17 cellular contexts compared by ENCODE assay signal in genomic region chr6:126054258-126054702, GRCh38.
DNase-seq lines count a peak whose midpoint lies in the region; ATAC-seq and TF ChIP-seq lines count a peak whose summit lies in the region.
"Had no signal": no experiment of that assay in that cellular context is flagged by ENCODE, and none has a peak within 500 bp of the region (broad histone marks: within the 10 kb centered on the region; RNA-seq: fewer than 3 reads in every experiment).

No MANE protein-coding gene starts in this region.

- H3K23ac ChIP-seq in trophoblast cell (ENCODE audit: low read length) = no peak overlapping the region

- no peak overlapping the region for H2BK120ac ChIP-seq in trophoblast cell (ENCODE audit: insufficient read depth, low read length, poor library complexity)

- H3K18ac ChIP-seq in trophoblast cell (ENCODE audit: low read length) = no peak overlapping the region

- CTCF ChIA-PET in activated naive CD4-positive, alpha-beta T cell treated with anti-CD3 and anti-CD28 coated beads, Interleukin-2, amount 10 ng/mL, durations not matched to agents 7 days and 5 days (lab: Charles Lee) = no interaction called here

- no peak overlapping the region for H4K8ac ChIP-seq in trophoblast cell (ENCODE audit: low read depth, low read length)

- no CpG with 5 or more reads among the region's 4 CpGs for WGBS in trophoblast cell (ENCODE audit: extremely low coverage, insufficient coverage, insufficient read length)

- no peak overlapping the region for H3K4me3 Mint-ChIP-seq in activated naive CD4-positive, alpha-beta T cell treated with anti-CD3 and anti-CD28 coated beads, Interleukin-2, amount 10 ng/mL, durations not matched to agents 7 days and 5 days
- H3K4me3 Mint-ChIP-seq: activated B cell treated with CpG ODN at 0.5 μM for 24 hours, naive B cell had no signal

- peaks cover 6% of the 10 kb centered on the region for H3K36me3 Mint-ChIP-seq in activated naive CD4-positive, alpha-beta T cell treated with anti-CD3 and anti-CD28 coated beads, Interleukin-2, amount 10 ng/mL, durations not matched to agents 7 days and 5 days

- no peak overlapping the region for H4K12ac ChIP-seq in trophoblast cell (ENCODE audit: low read depth, low read length)

- no peak overlapping the region for H3K27ac Mint-ChIP-seq in activated naive CD4-positive, alpha-beta T cell treated with anti-CD3 and anti-CD28 coated beads, Interleukin-2, amount 10 ng/mL, durations not matched to agents 7 days and 5 days
- H3K27ac Mint-ChIP-seq: activated B cell treated with CpG ODN at 0.5 μM for 24 hours, naive B cell had no signal

- H3K4me3 ChIP-seq in fibroblast of pulmonary artery (replicated peaks; ENCODE audit: low read depth, low read length) = no peak overlapping the region
- no peak overlapping the region for H3K4me3 ChIP-seq in trophoblast cell (ENCODE audit: low read depth, low read length)
- H3K4me3 ChIP-seq: skin epidermis, thyroid gland had no signal

- no peak overlapping the region for H3K4ac ChIP-seq in trophoblast cell (ENCODE audit: low read depth, low read length)

- no peak for TF ChIP-seq CTCF in fibroblast of pulmonary artery (IDR thresholded peaks at IDR 0.05; ENCODE audit: low read length, missing control alignments)

- H4K91ac ChIP-seq in trophoblast cell (ENCODE audit: low read depth, low read length) = no peak overlapping the region

- no peaks in the 10 kb centered on the region for H3K9me3 Mint-ChIP-seq in activated naive CD4-positive, alpha-beta T cell treated with anti-CD3 and anti-CD28 coated beads, Interleukin-2, amount 10 ng/mL, durations not matched to agents 7 days and 5 days
- H3K9me3 Mint-ChIP-seq: activated B cell treated with CpG ODN at 0.5 μM for 24 hours had no signal

- no peak overlapping the region for H2AFZ ChIP-seq in trophoblast cell (ENCODE audit: insufficient read depth, low read length, poor library complexity)

- peaks cover 0 to 3% of the 10 kb centered on the region in 2 experiments for H3K36me3 ChIP-seq in trophoblast cell (ENCODE audit: control insufficient read depth in 1 of 2, insufficient read depth in 2 of 2, low read length in 2 of 2)
- H3K36me3 ChIP-seq: thyroid gland had no signal

- no peaks in the 10 kb centered on the region for H3K9me3 ChIP-seq in trophoblast cell (ENCODE audit: insufficient read depth, low read depth, low read length)
- H3K9me3 ChIP-seq: thyroid gland had no signal

- no peak overlapping the region for H2BK5ac ChIP-seq in trophoblast cell (ENCODE audit: low read depth, low read length, poor library complexity)

- peak; percentile 14 for DNase-seq in NCI-H146 (lab: John Stamatoyannopoulos, UW)
- DNase-seq in NCI-H146 treated with DMSO at 0.1 percent for 48 hours (lab: John Stamatoyannopoulos, UW; ENCODE audit: unreplicated experiment) = no peak
- DNase-seq in RPMI7951 (ENCODE audit: low read depth) = peak; percentile 16
- peak; percentile 36 for DNase-seq in fibroblast of pulmonary artery (ENCODE audit: low read depth)
- DNase-seq in trophoblast cell = peak; percentile 21 to 62
- DNase-seq in activated naive CD4-positive, alpha-beta T cell treated with anti-CD3 and anti-CD28 coated beads, Interleukin-2, amount 10 ng/mL, durations not matched to agents 7 days and 5 days = no peak
- no peak for DNase-seq in GM03348 (ENCODE audit: low spot score)
- DNase-seq: activated B cell treated with CpG ODN at 0.5 μM for 24 hours, Calu3, GOT3, naive B cell, NCI-H2081 treated with DMSO at 0.1 percent for 48 hours, thyroid gland had no signal

- no peaks in the 10 kb centered on the region for H3K27me3 ChIP-seq in trophoblast cell (ENCODE audit: insufficient read depth, low read length)
- H3K27me3 ChIP-seq: thyroid gland had no signal

- no peak overlapping the region for H3K4me2 ChIP-seq in trophoblast cell (ENCODE audit: low read length)

- peaks cover 3 to 6% of the 10 kb centered on the region in 2 experiments for H3K4me1 ChIP-seq in trophoblast cell (ENCODE audit: control insufficient read depth in 1 of 2, insufficient read depth in 2 of 2, low read length in 2 of 2)
- H3K4me1 ChIP-seq: thyroid gland had no signal

- H3K4me1 Mint-ChIP-seq in activated naive CD4-positive, alpha-beta T cell treated with anti-CD3 and anti-CD28 coated beads, Interleukin-2, amount 10 ng/mL, durations not matched to agents 7 days and 5 days = no peaks in the 10 kb centered on the region
- H3K4me1 Mint-ChIP-seq: activated B cell treated with CpG ODN at 0.5 μM for 24 hours had no signal

- H3K27ac ChIP-seq in trophoblast cell (ENCODE audit: low read depth, low read length) = no peak overlapping the region
- H3K27ac ChIP-seq: 22Rv1, RWPE1, thyroid gland had no signal

- H3K79me1 ChIP-seq in trophoblast cell (ENCODE audit: low read length) = no peaks in the 10 kb centered on the region

- no peak overlapping the region for H2AK5ac ChIP-seq in trophoblast cell (ENCODE audit: low read length)

- no peaks in the 10 kb centered on the region for H3K79me2 ChIP-seq in trophoblast cell (ENCODE audit: control insufficient read depth, insufficient read depth, low read length, poor library complexity)

- H2BK12ac ChIP-seq in trophoblast cell (ENCODE audit: low read length) = no peak overlapping the region

- H3K9ac ChIP-seq in trophoblast cell (ENCODE audit: low read length) = no peak overlapping the region

- H3K14ac ChIP-seq in trophoblast cell (ENCODE audit: low read length) = no peak overlapping the region

- ATAC-seq in HG02870 (IDR thresholded peaks at IDR 0.05; ENCODE audit: unreplicated experiment) = no peak

- H3K27me3 Mint-ChIP-seq in activated naive CD4-positive, alpha-beta T cell treated with anti-CD3 and anti-CD28 coated beads, Interleukin-2, amount 10 ng/mL, durations not matched to agents 7 days and 5 days = no peaks in the 10 kb centered on the region
- H3K27me3 Mint-ChIP-seq: activated B cell treated with CpG ODN at 0.5 μM for 24 hours, naive B cell had no signal

Comparison
In these comparisons a context has a peak if more than half of its experiments do, and no peak if none do; other contexts are left out.
1. DNase-seq: peak in NCI-H146 (single experiment), RPMI7951 (single experiment), fibroblast of pulmonary artery (single experiment) and trophoblast cell (2 of 2); none in NCI-H146 treated with DMSO at 0.1 percent for 48 hours (single experiment), activated naive CD4-positive, alpha-beta T cell treated with anti-CD3 and anti-CD28 coated beads, Interleukin-2, amount 10 ng/mL, durations not matched to agents 7 days and 5 days (single experiment) and GM03348 (single experiment).